ENCODE assay signal across 33 cellular contexts in genomic region chr5:77123057-77123456, GRCh38.
"Had no signal": no experiment of that assay in that cellular context is flagged by ENCODE, and none has a peak within 500 bp of the region (broad histone marks: within the 10 kb centered on the region; RNA-seq: fewer than 3 reads in every experiment).

No MANE protein-coding gene starts in this region.

- H3K36me3 ChIP-seq: adrenal gland, brain microvascular endothelial cell, breast epithelium, cardiac muscle cell had no signal

- H3K27me3 ChIP-seq: adrenal gland, body of pancreas, brain microvascular endothelial cell, breast epithelium, cardiac muscle cell had no signal

- ATAC-seq: activated CD8-positive, alpha-beta T cell treated with anti-CD3 and anti-CD28 coated beads for 36 hours; activated naive CD4-positive, alpha-beta T cell treated with anti-CD3 and anti-CD28 coated beads, Interleukin-2, amount 50 U/mL, for 72 hours; activated T-cell treated with anti-CD3 and anti-CD28 coated beads, Interleukin-2, amount 50 U/mL, for 4 hours; activated T-cell treated with anti-CD3 and anti-CD28 coated beads, Interleukin-2, amount 50 U/mL, for 72 hours; activated T-helper 17 cell treated with anti-CD3 and anti-CD28 coated beads, Interleukin-2, amount 50 U/mL, for 72 hours; body of pancreas had no signal

- H3K4me1 ChIP-seq: adrenal gland, body of pancreas, breast epithelium had no signal

- H3K27ac ChIP-seq: adrenal gland, body of pancreas, brain microvascular endothelial cell, breast epithelium, cardiac muscle cell, VCaP had no signal

- H3K4me3 ChIP-seq: adrenal gland, body of pancreas, breast epithelium, cardiac muscle cell had no signal

- H3K9me3 ChIP-seq: adrenal gland, body of pancreas, breast epithelium had no signal

- DNase-seq: activated B cell treated with CpG ODN at 0.5 μM for 24 hours; activated CD4-positive, alpha-beta memory T cell treated with anti-CD3 and anti-CD28 coated beads for 36 hours; activated CD4-positive, alpha-beta T cell treated with anti-CD3 and anti-CD28 coated beads for 48 hours; activated CD4-positive, alpha-beta T cell treated with anti-CD3 and anti-CD28 coated beads, Interleukin-2, amount 50 U/mL, for 1 hour; activated CD4-positive, alpha-beta T cell treated with anti-CD3 and anti-CD28 coated beads, Interleukin-2, amount 50 U/mL, for 4 hours; activated CD4-positive, CD25-positive, alpha-beta regulatory T cell treated with anti-CD3 and anti-CD28 coated beads, Interleukin-2, amount 50 U/mL, for 72 hours; activated CD8-positive, alpha-beta memory T cell treated with anti-CD3 and anti-CD28 coated beads, Interleukin-2, amount 50 U/mL, for 4 hours; activated CD8-positive, alpha-beta T cell treated with anti-CD3 and anti-CD28 coated beads for 36 hours; activated effector memory CD4-positive, alpha-beta T cell treated with anti-CD3 and anti-CD28 coated beads, Interleukin-2, amount 50 U/mL, for 16 hours; activated gamma-delta T cell treated with Interleukin-2 at 50 U/mL for 16 hours; activated naive CD4-positive, alpha-beta T cell; activated naive CD4-positive, alpha-beta T cell treated with anti-CD3 and anti-CD28 coated beads for 36 hours; activated naive CD4-positive, alpha-beta T cell treated with anti-CD3 and anti-CD28 coated beads, Interleukin-2, amount 50 U/mL, for 16 hours; activated naive CD8-positive, alpha-beta T cell treated with anti-CD3 and anti-CD28 coated beads for 36 hours; activated T-cell treated with anti-CD3 and anti-CD28 coated beads for 4 hours; activated T-cell treated with anti-CD3 and anti-CD28 coated beads, Interleukin-2, amount 50 U/mL, for 1 hour; activated T-cell treated with anti-CD3 and anti-CD28 coated beads, Interleukin-2, amount 50 U/mL, for 4 hours; activated T-cell treated with anti-CD3 and anti-CD28 coated beads, Interleukin-2, amount 50 U/mL, for 72 hours; adrenal gland; amniotic stem cell; aorta; body of pancreas; brain microvascular endothelial cell; caudate nucleus; cerebellar nuclear complex; T-helper 1 cell; T-helper 2 cell; T-helper 9 cell had no signal
